Comparison of ENCODE assay signal across 8 cellular contexts in genomic region chr1:100866041-100866900, GRCh38. TPM values are rescaled to one million over a fixed set of nuclear protein-coding genes. Genes with fewer than 3 reads are reported as not detected.
DNase-seq lines count a peak whose midpoint lies in the region; ATAC-seq and FAIRE-seq lines count a peak whose summit lies in the region.

No MANE protein-coding gene starts in this region.

- ATAC-seq in HG02973 (IDR thresholded peaks at IDR 0.05; ENCODE audit: unreplicated experiment), result peak; percentile 61

- DNase-seq in NCI-H2196 treated with DMSO at 0.1 percent for 48 hours (lab: John Stamatoyannopoulos, UW; ENCODE audit: unreplicated experiment) (peak; percentile 16), NCI-H2196 (lab: John Stamatoyannopoulos, UW; ENCODE audit: unreplicated experiment) (no peak), RCC 7860 (ENCODE audit: low spot score) (peak; percentile 46), fibroblast of gingiva (ENCODE audit: low read depth) (peak; percentile 55), pulmonary artery endothelial cell (ENCODE audit: low read depth, low spot score) (peak; percentile 39), NCI-H345 (lab: John Stamatoyannopoulos, UW) (no peak)
- DNase-seq in activated CD8-positive, alpha-beta memory T cell treated with anti-CD3 and anti-CD28 coated beads, Interleukin-2, amount 50 U/mL, for 48 hours, result no peak

- peak; percentile 75 for FAIRE-seq in RCC 7860 (lab: Jason Lieb, UNC)

RNA-seq across cellular contexts. Expression of gene EXTL2, which starts 28.4 kb away (rescaled TPM):
- 27.8 and 27.9 TPM in 2 replicates for total RNA-seq in pulmonary artery endothelial cell

RNA-seq across cellular contexts. Expression of gene SLC30A7, which starts 29.6 kb away (rescaled TPM):
- 42.9 and 52.6 TPM in 2 replicates for total RNA-seq in pulmonary artery endothelial cell

Comparison
In these comparisons a context has a peak if more than half of its experiments do, and no peak if none do; other contexts are left out.
1. DNase-seq: peak in NCI-H2196 treated with DMSO at 0.1 percent for 48 hours (single experiment), RCC 7860 (single experiment), fibroblast of gingiva (single experiment) and pulmonary artery endothelial cell (single experiment); none in NCI-H2196 (single experiment), activated CD8-positive, alpha-beta memory T cell treated with anti-CD3 and anti-CD28 coated beads, Interleukin-2, amount 50 U/mL, for 48 hours (single experiment) and NCI-H345 (single experiment).